ENCODE assay signal across 8 cellular contexts in genomic region chr7:76303057-76303828, GRCh38. TPM values are rescaled to one million over a fixed set of nuclear protein-coding genes. Genes with fewer than 3 reads are reported as not detected.
DNase-seq lines count a peak whose midpoint lies in the region; ATAC-seq and TF ChIP-seq lines count a peak whose summit lies in the region.

No MANE protein-coding gene starts in this region.

- H3K9me3 ChIP-seq in ectodermal cell (ENCODE audit: control insufficient read depth, low read length): no peaks in the 10 kb centered on the region
- no peaks in the 10 kb centered on the region for H3K9me3 ChIP-seq in lung (ENCODE audit: control insufficient read depth in 2 of 2, insufficient read depth in 1 of 2, low read length in 1 of 2)

- H3K4me1 ChIP-seq in ectodermal cell (ENCODE audit: control insufficient read depth, insufficient read depth, low read length) (peaks cover 18% of the 10 kb centered on the region), lung (ENCODE audit: control insufficient read depth in 2 of 2, insufficient read depth in 2 of 2, low read length in 2 of 2) (peaks cover 0 to 14% of the 10 kb centered on the region in 2 donors)

- 0 to 1% methylated on average over 49 of the region's 49 CpGs for WGBS in ectodermal cell, 2 experiments
- 0 to 1% methylated on average over 49 of the region's 49 CpGs for WGBS in lung, 2 donors

- H3K27ac ChIP-seq in ectodermal cell (ENCODE audit: insufficient read depth, low read depth, low read length, poor library complexity, severe bottlenecking) (no peak overlapping the region), lung (ENCODE audit: low read depth in 1 of 2, low read length in 1 of 2) (peak overlapping the region; percentile 91 to 99)

- H3K4me3 ChIP-seq in ectodermal cell (ENCODE audit: insufficient read depth, low read depth, low read length): peak overlapping the region; percentile 27
- peak overlapping the region; percentile 60 for H3K4me3 ChIP-seq in lung

- no peaks in the 10 kb centered on the region for H3K36me3 ChIP-seq in ectodermal cell (ENCODE audit: control insufficient read depth, insufficient read depth, low read length)
- peaks cover 0 to 3% of the 10 kb centered on the region in 2 donors for H3K36me3 ChIP-seq in lung (ENCODE audit: control insufficient read depth in 2 of 2, insufficient read depth in 2 of 2, low read length in 2 of 2)

- ATAC-seq in HG02678 (IDR thresholded peaks at IDR 0.05; ENCODE audit: unreplicated experiment) (peak; percentile 40), lung (ENCODE audit: insufficient read depth, low FRiP score) (peak; percentile 72), GM18868 (IDR thresholded peaks at IDR 0.05; ENCODE audit: unreplicated experiment) (no peak)

- DNase-seq in Daoy (ENCODE audit: low read depth): peak; percentile 92
- DNase-seq in NCI-H774 (lab: John Stamatoyannopoulos, UW): peak; percentile 60
- peak; percentile 51 to 67 for DNase-seq in activated CD8-positive, alpha-beta memory T cell treated with anti-CD3 and anti-CD28 coated beads for 1 hour (ENCODE audit: extremely low read depth in 1 of 2, low read depth in 1 of 2)
- DNase-seq in lung (ENCODE audit: low spot score): peak; percentile 87
- peak; percentile 55 to 78 (median 74) for DNase-seq in stimulated activated CD4-positive, alpha-beta T cell treated with anti-CD3 and anti-CD28 coated beads, TNF-alpha, amount 100 ng/mL, for 1 hour (ENCODE audit: low read depth in 3 of 3, low spot score in 1 of 3)

- TF ChIP-seq CTCF in lung (IDR thresholded peaks at IDR 0.05; ENCODE audit: control extremely low read depth, extremely low read depth): no peak

- peaks cover 23% of the 10 kb centered on the region for H3K27me3 ChIP-seq in ectodermal cell (ENCODE audit: control insufficient read depth, insufficient read depth, low read length, poor library complexity, severe bottlenecking)
- no peaks in the 10 kb centered on the region for H3K27me3 ChIP-seq in lung (ENCODE audit: control insufficient read depth, insufficient read depth)

RNA-seq across cellular contexts. Expression of gene HSPB1, which starts 0.8 kb away (rescaled TPM):
- total RNA-seq in Daoy (2014; rRNA removed; shearing (Covaris generic)): 27.8 and 32.1 TPM in 2 replicates
- 92.7 TPM for polyA plus RNA-seq in ectodermal cell (2013, experiment 1 of 4)
- polyA plus RNA-seq in ectodermal cell (2013, experiment 2 of 4): 94.5 TPM
- 128 TPM for polyA plus RNA-seq in ectodermal cell (2013, experiment 3 of 4)
- 139 TPM for polyA plus RNA-seq in ectodermal cell (2013, experiment 4 of 4)
- 100 to 1,000 TPM in 1 of 2 donors, 10 to 100 TPM in 1; 89.6 to 529 TPM for total RNA-seq in lung
- 100 to 1,000 TPM; 336 to 376 TPM for polyA plus RNA-seq in lung

RNA-seq across cellular contexts. Expression of gene YWHAG, which starts 55.5 kb away (rescaled TPM):
- total RNA-seq in Daoy (2014; rRNA removed; shearing (Covaris generic)): 53.9 and 57.6 TPM in 2 replicates
- polyA plus RNA-seq in ectodermal cell (2013, experiment 1 of 4): 221 TPM
- polyA plus RNA-seq in ectodermal cell (2013, experiment 2 of 4): 220 TPM
- 138 TPM for polyA plus RNA-seq in ectodermal cell (2013, experiment 3 of 4)
- polyA plus RNA-seq in ectodermal cell (2013, experiment 4 of 4): 145 TPM
- 100 to 1,000 TPM in 1 of 2 donors, 10 to 100 TPM in 1; 74.4 to 123 TPM for total RNA-seq in lung
- 10 to 100 TPM; 34.3 to 91.4 TPM for polyA plus RNA-seq in lung
